ENCODE assay signal across 1 cellular context in genomic region chr6:28943557-28944411, GRCh38.
TF ChIP-seq lines count a peak whose summit lies in the region.

No MANE protein-coding gene starts in this region.

TF ChIP-seq in HepG2, 621 proteins besides CTCF, POLR2A, EP300 and RAD21 (continued from another document and continues in another):
- TF ChIP-seq, protein P1, sequence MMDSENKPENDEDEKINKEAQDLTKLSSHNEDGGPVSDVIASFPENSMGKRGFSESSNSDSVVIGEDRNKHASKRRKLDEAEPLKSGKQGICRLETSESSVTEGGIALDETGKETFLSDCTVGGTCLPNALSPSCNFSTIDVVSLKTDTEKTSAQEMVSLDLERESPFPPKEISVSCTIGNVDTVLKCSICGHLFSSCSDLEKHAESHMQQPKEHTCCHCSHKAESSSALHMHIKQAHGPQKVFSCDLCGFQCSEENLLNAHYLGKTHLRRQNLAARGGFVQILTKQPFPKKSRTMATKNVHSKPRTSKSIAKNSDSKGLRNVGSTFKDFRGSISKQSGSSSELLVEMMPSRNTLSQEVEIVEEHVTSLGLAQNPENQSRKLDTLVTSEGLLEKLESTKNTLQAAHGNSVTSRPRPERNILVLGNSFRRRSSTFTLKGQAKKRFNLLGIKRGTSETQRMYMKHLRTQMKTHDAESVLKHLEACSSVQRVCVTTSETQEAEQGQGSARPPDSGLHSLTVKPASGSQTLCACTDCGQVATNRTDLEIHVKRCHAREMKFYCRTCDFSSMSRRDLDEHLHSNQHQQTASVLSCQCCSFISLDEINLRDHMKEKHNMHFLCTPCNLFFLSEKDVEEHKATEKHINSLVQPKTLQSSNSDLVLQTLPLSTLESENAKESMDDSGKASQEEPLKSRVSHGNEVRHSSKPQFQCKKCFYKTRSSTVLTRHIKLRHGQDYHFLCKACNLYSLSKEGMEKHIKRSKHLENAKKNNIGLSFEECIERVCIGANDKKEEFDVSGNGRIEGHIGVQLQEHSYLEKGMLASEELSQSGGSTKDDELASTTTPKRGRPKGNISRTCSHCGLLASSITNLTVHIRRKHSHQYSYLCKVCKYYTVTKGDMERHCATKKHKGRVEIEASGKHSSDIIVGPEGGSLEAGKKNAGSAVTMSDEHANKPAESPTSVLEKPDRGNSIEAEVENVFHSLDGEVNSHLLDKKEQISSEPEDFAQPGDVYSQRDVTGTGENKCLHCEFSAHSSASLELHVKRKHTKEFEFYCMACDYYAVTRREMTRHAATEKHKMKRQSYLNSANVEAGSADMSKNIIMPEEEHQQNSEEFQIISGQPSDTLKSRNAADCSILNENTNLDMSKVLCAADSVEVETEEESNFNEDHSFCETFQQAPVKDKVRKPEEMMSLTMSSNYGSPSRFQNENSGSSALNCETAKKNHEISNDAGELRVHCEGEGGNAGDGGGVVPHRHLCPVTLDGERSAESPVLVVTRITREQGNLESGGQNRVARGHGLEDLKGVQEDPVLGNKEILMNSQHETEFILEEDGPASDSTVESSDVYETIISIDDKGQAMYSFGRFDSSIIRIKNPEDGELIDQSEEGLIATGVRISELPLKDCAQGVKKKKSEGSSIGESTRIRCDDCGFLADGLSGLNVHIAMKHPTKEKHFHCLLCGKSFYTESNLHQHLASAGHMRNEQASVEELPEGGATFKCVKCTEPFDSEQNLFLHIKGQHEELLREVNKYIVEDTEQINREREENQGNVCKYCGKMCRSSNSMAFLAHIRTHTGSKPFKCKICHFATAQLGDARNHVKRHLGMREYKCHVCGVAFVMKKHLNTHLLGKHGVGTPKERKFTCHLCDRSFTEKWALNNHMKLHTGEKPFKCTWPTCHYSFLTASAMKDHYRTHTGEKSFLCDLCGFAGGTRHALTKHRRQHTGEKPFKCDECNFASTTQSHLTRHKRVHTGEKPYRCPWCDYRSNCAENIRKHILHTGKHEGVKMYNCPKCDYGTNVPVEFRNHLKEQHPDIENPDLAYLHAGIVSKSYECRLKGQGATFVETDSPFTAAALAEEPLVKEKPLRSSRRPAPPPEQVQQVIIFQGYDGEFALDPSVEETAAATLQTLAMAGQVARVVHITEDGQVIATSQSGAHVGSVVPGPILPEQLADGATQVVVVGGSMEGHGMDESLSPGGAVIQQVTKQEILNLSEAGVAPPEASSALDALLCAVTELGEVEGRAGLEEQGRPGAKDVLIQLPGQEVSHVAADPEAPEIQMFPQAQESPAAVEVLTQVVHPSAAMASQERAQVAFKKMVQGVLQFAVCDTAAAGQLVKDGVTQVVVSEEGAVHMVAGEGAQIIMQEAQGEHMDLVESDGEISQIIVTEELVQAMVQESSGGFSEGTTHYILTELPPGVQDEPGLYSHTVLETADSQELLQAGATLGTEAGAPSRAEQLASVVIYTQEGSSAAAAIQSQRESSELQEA (CRISPR knock-in tag; IDR thresholded peaks at IDR 0.05; ENCODE audit: not compliant biosample characterization), result peak; percentile 27
- TF ChIP-seq ZBTB38 (CRISPR knock-in tag; IDR thresholded peaks at IDR 0.05) (peak; percentile 91), TBX2 (CRISPR knock-in tag; IDR thresholded peaks at IDR 0.05; ENCODE audit: borderline replicate concordance) (peak; percentile 45; the same call in 1 of the 2 replicates), MAFK (conservative IDR thresholded peaks at IDR 0.05 in 1 of 2, IDR thresholded peaks at IDR 0.05 in 1 of 2; ENCODE audit: low read length in 2 of 2) (no peak), POLR2AphosphoS2 (IDR thresholded peaks at IDR 0.05; ENCODE audit: low read depth, low read length) (no peak), CEBPB (IDR thresholded peaks at IDR 0.05; ENCODE audit: borderline replicate concordance, low read depth, low read length) (no peak), STAT5B (CRISPR knock-in tag; IDR thresholded peaks at IDR 0.05) (no peak), PLRG1 (conservative IDR thresholded peaks at IDR 0.05) (no peak), JDP2 (CRISPR knock-in tag; IDR thresholded peaks at IDR 0.05; ENCODE audit: borderline replicate concordance) (no peak), ZNF678 (CRISPR knock-in tag; IDR thresholded peaks at IDR 0.05) (no peak), KAT8 (CRISPR knock-in tag; IDR thresholded peaks at IDR 0.05) (peak; percentile 60; the same call in 1 of the 2 replicates), NFE2L1 (CRISPR knock-in tag; IDR thresholded peaks at IDR 0.05; ENCODE audit: borderline replicate concordance) (peak; percentile 67; the same call in 1 of the 2 replicates), ZSCAN9 (CRISPR knock-in tag; IDR thresholded peaks at IDR 0.05; ENCODE audit: borderline replicate concordance) (peak; percentile 65), DRAP1 (CRISPR knock-in tag; IDR thresholded peaks at IDR 0.05) (peak; percentile 96), ZNF670 (CRISPR knock-in tag; IDR thresholded peaks at IDR 0.05; ENCODE audit: borderline replicate concordance) (peak; percentile 28; the same call in 1 of the 2 replicates), IRF1 (CRISPR knock-in tag; IDR thresholded peaks at IDR 0.05; ENCODE audit: low read depth) (peak; percentile 96), PRDM4 (CRISPR knock-in tag; IDR thresholded peaks at IDR 0.05; ENCODE audit: borderline replicate concordance) (no peak; the same call in 1 of the 2 replicates), FOXO1 (CRISPR knock-in tag; IDR thresholded peaks at IDR 0.05) (no peak), NCOR1 (IDR thresholded peaks at IDR 0.05; ENCODE audit: borderline replicate concordance, low read length) (peak; percentile 73; the same call in 1 of the 2 replicates), MTA1 (CRISPR knock-in tag; IDR thresholded peaks at IDR 0.05; ENCODE audit: borderline replicate concordance) (peak; percentile 83), DMTF1 (CRISPR knock-in tag; IDR thresholded peaks at IDR 0.05) (peak; percentile 86; the same call in 1 of the 2 replicates), PITX1 (CRISPR knock-in tag; IDR thresholded peaks at IDR 0.05) (peak; percentile 85; the same call in 1 of the 2 replicates), ZNF180 (CRISPR knock-in tag; IDR thresholded peaks at IDR 0.05; ENCODE audit: borderline replicate concordance, low read depth) (no peak), HDAC6 (IDR thresholded peaks at IDR 0.05; ENCODE audit: low read depth, low read length) (no peak), SP1 (IDR thresholded peaks at IDR 0.05) (no peak), SP1 (CRISPR knock-in tag; IDR thresholded peaks at IDR 0.05) (peak; percentile 41; the same call in 1 of the 2 replicates), ZNF775 (CRISPR knock-in tag; IDR thresholded peaks at IDR 0.05; ENCODE audit: borderline replicate concordance) (no peak; the same call in 1 of the 2 replicates), ZNF230 (CRISPR knock-in tag; IDR thresholded peaks at IDR 0.05) (peak; percentile 70; the same call in 1 of the 2 replicates)
- TF ChIP-seq, protein P2, sequence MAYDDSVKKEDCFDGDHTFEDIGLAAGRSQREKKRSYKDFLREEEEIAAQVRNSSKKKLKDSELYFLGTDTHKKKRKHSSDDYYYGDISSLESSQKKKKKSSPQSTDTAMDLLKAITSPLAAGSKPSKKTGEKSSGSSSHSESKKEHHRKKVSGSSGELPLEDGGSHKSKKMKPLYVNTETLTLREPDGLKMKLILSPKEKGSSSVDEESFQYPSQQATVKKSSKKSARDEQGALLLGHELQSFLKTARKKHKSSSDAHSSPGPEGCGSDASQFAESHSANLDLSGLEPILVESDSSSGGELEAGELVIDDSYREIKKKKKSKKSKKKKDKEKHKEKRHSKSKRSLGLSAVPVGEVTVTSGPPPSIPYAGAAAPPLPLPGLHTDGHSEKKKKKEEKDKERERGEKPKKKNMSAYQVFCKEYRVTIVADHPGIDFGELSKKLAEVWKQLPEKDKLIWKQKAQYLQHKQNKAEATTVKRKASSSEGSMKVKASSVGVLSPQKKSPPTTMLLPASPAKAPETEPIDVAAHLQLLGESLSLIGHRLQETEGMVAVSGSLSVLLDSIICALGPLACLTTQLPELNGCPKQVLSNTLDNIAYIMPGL (CRISPR knock-in tag; IDR thresholded peaks at IDR 0.05; ENCODE audit: borderline replicate concordance in 1 of 2, low read depth in 1 of 2), result peak; percentile 100
- TF ChIP-seq, protein P3, sequence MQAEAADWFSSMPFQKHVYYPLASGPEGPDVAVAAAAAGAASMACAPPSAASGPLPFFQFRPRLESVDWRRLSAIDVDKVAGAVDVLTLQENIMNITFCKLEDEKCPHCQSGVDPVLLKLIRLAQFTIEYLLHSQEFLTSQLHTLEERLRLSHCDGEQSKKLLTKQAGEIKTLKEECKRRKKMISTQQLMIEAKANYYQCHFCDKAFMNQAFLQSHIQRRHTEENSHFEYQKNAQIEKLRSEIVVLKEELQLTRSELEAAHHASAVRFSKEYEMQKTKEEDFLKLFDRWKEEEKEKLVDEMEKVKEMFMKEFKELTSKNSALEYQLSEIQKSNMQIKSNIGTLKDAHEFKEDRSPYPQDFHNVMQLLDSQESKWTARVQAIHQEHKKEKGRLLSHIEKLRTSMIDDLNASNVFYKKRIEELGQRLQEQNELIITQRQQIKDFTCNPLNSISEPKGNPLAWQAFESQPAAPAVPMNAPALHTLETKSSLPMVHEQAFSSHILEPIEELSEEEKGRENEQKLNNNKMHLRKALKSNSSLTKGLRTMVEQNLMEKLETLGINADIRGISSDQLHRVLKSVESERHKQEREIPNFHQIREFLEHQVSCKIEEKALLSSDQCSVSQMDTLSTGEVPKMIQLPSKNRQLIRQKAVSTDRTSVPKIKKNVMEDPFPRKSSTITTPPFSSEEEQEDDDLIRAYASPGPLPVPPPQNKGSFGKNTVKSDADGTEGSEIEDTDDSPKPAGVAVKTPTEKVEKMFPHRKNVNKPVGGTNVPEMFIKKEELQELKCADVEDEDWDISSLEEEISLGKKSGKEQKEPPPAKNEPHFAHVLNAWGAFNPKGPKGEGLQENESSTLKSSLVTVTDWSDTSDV (CRISPR knock-in tag; IDR thresholded peaks at IDR 0.05), result 0 out of 2 replicates have a peak, but pooled peaks have one; percentile 21
- TF ChIP-seq, protein P4, sequence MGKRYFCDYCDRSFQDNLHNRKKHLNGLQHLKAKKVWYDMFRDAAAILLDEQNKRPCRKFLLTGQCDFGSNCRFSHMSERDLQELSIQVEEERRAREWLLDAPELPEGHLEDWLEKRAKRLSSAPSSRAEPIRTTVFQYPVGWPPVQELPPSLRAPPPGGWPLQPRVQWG (CRISPR knock-in tag; IDR thresholded peaks at IDR 0.05; ENCODE audit: borderline replicate concordance, low read depth), result no peak
- TF ChIP-seq, protein P5, sequence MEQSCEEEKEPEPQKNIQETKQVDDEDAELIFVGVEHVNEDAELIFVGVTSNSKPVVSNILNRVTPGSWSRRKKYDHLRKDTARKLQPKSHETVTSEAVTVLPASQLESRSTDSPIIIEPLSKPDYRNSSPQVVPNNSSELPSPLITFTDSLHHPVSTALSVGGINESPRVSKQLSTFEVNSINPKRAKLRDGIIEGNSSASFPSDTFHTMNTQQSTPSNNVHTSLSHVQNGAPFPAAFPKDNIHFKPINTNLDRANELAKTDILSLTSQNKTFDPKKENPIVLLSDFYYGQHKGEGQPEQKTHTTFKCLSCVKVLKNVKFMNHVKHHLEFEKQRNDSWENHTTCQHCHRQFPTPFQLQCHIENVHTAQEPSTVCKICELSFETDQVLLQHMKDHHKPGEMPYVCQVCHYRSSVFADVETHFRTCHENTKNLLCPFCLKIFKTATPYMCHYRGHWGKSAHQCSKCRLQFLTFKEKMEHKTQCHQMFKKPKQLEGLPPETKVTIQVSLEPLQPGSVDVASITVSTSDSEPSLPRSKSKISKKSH (CRISPR knock-in tag; IDR thresholded peaks at IDR 0.05; ENCODE audit: borderline replicate concordance), result peak; percentile 87; the same call in 1 of the 2 replicates
- TF ChIP-seq, protein P6, sequence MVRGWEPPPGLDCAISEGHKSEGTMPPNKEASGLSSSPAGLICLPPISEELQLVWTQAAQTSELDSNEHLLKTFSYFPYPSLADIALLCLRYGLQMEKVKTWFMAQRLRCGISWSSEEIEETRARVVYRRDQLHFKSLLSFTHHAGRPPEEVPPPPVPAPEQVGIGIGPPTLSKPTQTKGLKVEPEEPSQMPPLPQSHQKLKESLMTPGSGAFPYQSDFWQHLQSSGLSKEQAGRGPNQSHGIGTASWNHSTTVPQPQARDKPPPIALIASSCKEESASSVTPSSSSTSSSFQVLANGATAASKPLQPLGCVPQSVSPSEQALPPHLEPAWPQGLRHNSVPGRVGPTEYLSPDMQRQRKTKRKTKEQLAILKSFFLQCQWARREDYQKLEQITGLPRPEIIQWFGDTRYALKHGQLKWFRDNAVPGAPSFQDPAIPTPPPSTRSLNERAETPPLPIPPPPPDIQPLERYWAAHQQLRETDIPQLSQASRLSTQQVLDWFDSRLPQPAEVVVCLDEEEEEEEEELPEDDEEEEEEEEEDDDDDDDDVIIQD (CRISPR knock-in tag; IDR thresholded peaks at IDR 0.05; ENCODE audit: low read depth), result peak; percentile 55; the same call in 1 of the 2 replicates
